13 cellular contexts compared by ENCODE assay signal in genomic region chr9:83959061-83959460, GRCh38. TPM values are rescaled to one million over a fixed set of nuclear protein-coding genes. Genes with fewer than 3 reads are reported as not detected.
A peak's percentile ranks its signal among the peaks of the same experiment; 100 is the strongest.
DNase-seq lines count a peak whose midpoint lies in the region; ATAC-seq, FAIRE-seq and TF ChIP-seq lines count a peak whose summit lies in the region.
"Had no signal": no experiment of that assay in that cellular context is flagged by ENCODE, and none has a peak within 500 bp of the region (broad histone marks: within the 10 kb centered on the region; RNA-seq: fewer than 3 reads in every experiment).

No MANE protein-coding gene starts in this region.

- H3K4me3 ChIP-seq in endodermal cell (ENCODE audit: low read length), result no peak overlapping the region

- peaks cover 8% of the 10 kb centered on the region for H3K36me3 Mint-ChIP-seq in endodermal cell (ENCODE audit: low read depth)
- no peaks in the 10 kb centered on the region for H3K36me3 Mint-ChIP-seq in osteocyte (ENCODE audit: unreplicated experiment)
- H3K36me3 Mint-ChIP-seq in T-helper 17 cell (ENCODE audit: low read depth), result no peaks in the 10 kb centered on the region

- H3K9ac ChIP-seq in endodermal cell (ENCODE audit: extremely low read depth, low read length, poor library complexity, severe bottlenecking), result no peak overlapping the region

- H3K36me3 ChIP-seq in endodermal cell (ENCODE audit: control insufficient read depth, insufficient read depth, low read length), result no peaks in the 10 kb centered on the region

- H3K27me3 Mint-ChIP-seq in endodermal cell (ENCODE audit: insufficient read depth) (no peaks in the 10 kb centered on the region), osteocyte (ENCODE audit: unreplicated experiment) (no peaks in the 10 kb centered on the region), T-helper 17 cell (no peaks in the 10 kb centered on the region)

- H3K27ac Mint-ChIP-seq in endodermal cell (peak overlapping the region; percentile 78), osteocyte (ENCODE audit: unreplicated experiment) (peak overlapping the region; percentile 67), T-helper 17 cell (no peak overlapping the region)

- H3K4me1 Mint-ChIP-seq in endodermal cell (peaks cover 6% of the 10 kb centered on the region), osteocyte (ENCODE audit: unreplicated experiment) (peaks cover 31% of the 10 kb centered on the region), T-helper 17 cell (peaks cover 13% of the 10 kb centered on the region)

- H3K9me3 ChIP-seq in endodermal cell (ENCODE audit: control insufficient read depth, low read length) (no peaks in the 10 kb centered on the region), T-helper 17 cell (ENCODE audit: control insufficient read depth, low read length, poor library complexity, severe bottlenecking) (no peaks in the 10 kb centered on the region)

- H3K4me3 Mint-ChIP-seq in endodermal cell, result no peak overlapping the region
- no peak overlapping the region for H3K4me3 Mint-ChIP-seq in osteocyte (ENCODE audit: unreplicated experiment)
- H3K4me3 Mint-ChIP-seq in T-helper 17 cell, result no peak overlapping the region

- 90 to 100% methylated on average over 1 to 4 of the region's 4 CpGs for WGBS in endodermal cell (ENCODE audit: insufficient coverage in 1 of 2, insufficient read length in 1 of 2), 2 experiments

- TF ChIP-seq CTCF in endodermal cell (conservative IDR thresholded peaks at IDR 0.05), result no peak
- TF ChIP-seq CTCF in osteocyte (IDR thresholded peaks at IDR 0.05), result no peak

- ATAC-seq in T-helper 17 cell, result no peak
- no peak for ATAC-seq in HG02884 (IDR thresholded peaks at IDR 0.05; ENCODE audit: unreplicated experiment)
- ATAC-seq: left colon had no signal

- no peak overlapping the region for H3K27ac ChIP-seq in endodermal cell (ENCODE audit: low read depth, low read length)

- H3K4me1 ChIP-seq in endodermal cell (ENCODE audit: control insufficient read depth, insufficient read depth, low read length), result no peaks in the 10 kb centered on the region

- no peak for FAIRE-seq in urothelium cell line (lab: Jason Lieb, UNC)

- no peaks in the 10 kb centered on the region for H3K9me3 Mint-ChIP-seq in endodermal cell
- no peaks in the 10 kb centered on the region for H3K9me3 Mint-ChIP-seq in osteocyte (ENCODE audit: unreplicated experiment)

- DNase-seq in ELF-1 (ENCODE audit: low read depth, low spot score), result peak; percentile 56
- DNase-seq in NCI-H2196 treated with DMSO at 0.1 percent for 48 hours (lab: John Stamatoyannopoulos, UW; ENCODE audit: unreplicated experiment), result peak; percentile 28
- no peak for DNase-seq in endodermal cell
- DNase-seq in osteocyte (ENCODE audit: extremely low spot score, unreplicated experiment), result no peak
- DNase-seq in T-helper 17 cell, result no peak
- no peak for DNase-seq in NCI-H1048 (lab: John Stamatoyannopoulos, UW)
- no peak for DNase-seq in urothelium cell line (ENCODE audit: low spot score)
- DNase-seq: activated CD4-positive, alpha-beta T cell treated with anti-CD3 and anti-CD28 coated beads, Interleukin-2, amount 50 U/mL, for 4 hours; DMS79 treated with DMSO at 0.1 percent for 48 hours; left colon; NCI-H510A; occipital lobe had no signal

- no peaks in the 10 kb centered on the region for H3K27me3 ChIP-seq in endodermal cell (ENCODE audit: control insufficient read depth, insufficient read depth, low read length, poor library complexity, severe bottlenecking)

RNA-seq across cellular contexts. Expression of gene HNRNPK, which starts 21.0 kb away (rescaled TPM):
- total RNA-seq in endodermal cell (100 to 1,000 TPM; 714 to 780 TPM), osteocyte (497 and 512 TPM in 2 replicates), T-helper 17 cell (100 to 1,000 TPM; 612 to 613 TPM)
- 803 TPM for polyA plus RNA-seq in endodermal cell (2013, experiment 1 of 2)
- 769 TPM for polyA plus RNA-seq in endodermal cell (2013, experiment 2 of 2)

RNA-seq across cellular contexts. Expression of gene RMI1, which starts 21.5 kb away (rescaled TPM):
- total RNA-seq in endodermal cell (10 to 100 TPM; 27.1 to 33.2 TPM), osteocyte (8.2 and 8.7 TPM in 2 replicates), T-helper 17 cell (1 to 10 TPM in 1 of 2 donors, under 1 TPM in 1; 0.89 to 2.7 TPM)
- 33.8 TPM for polyA plus RNA-seq in endodermal cell (2013, experiment 1 of 2)
- 31.7 TPM for polyA plus RNA-seq in endodermal cell (2013, experiment 2 of 2)

RNA-seq across cellular contexts. Expression of gene KIF27, which starts 37.8 kb away (rescaled TPM):
- total RNA-seq in endodermal cell (10 to 100 TPM; 12.0 to 19.5 TPM), osteocyte (4.2 and 6.4 TPM in 2 replicates), T-helper 17 cell (1 to 10 TPM; 4.9 to 7.2 TPM)
- 7.4 TPM for polyA plus RNA-seq in endodermal cell (2013, experiment 1 of 2)
- 9.4 TPM for polyA plus RNA-seq in endodermal cell (2013, experiment 2 of 2)

Comparison
In these comparisons a context has a peak if more than half of its experiments do, and no peak if none do; other contexts are left out.
1. DNase-seq: peak in ELF-1 (single experiment) and NCI-H2196 treated with DMSO at 0.1 percent for 48 hours (single experiment); none in endodermal cell (single experiment), osteocyte (single experiment), T-helper 17 cell (0 of 3), NCI-H1048 (single experiment) and urothelium cell line (single experiment).